17 cellular contexts compared by ENCODE assay signal in the genomic region with DNA sequence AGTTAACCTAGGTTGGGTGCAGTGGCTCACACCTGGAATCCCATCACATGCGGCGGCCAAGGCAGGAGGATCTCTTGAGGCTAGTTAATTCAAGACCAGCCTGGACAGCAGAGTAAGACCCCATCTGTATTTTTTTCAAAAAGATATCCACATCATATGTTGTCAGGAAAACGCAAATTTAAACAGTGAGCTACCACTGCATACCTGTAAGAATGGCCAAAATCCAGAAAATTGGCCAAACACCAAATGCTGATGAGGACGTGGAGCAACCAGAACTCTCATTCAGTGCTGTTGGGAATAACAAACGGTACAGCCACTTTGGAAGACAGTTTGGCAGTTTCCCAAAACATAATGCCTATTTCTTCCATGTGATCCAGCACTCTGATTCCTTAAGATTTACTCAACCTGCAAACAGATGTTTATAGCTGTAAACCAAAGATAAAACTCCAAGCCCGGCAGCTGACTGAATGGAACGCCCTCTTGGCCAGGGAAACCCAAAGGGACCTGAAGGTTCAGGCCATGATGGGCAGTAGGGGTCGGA. TPM values are rescaled to one million over a fixed set of nuclear protein-coding genes. Genes with fewer than 3 reads are reported as not detected.
DNase-seq lines count a peak whose midpoint lies in the region; ATAC-seq lines count a peak whose summit lies in the region.
"Had no signal": no experiment of that assay in that cellular context is flagged by ENCODE, and none has a peak within 500 bp of the region (broad histone marks: within the 10 kb centered on the region; RNA-seq: fewer than 3 reads in every experiment).

No MANE protein-coding gene starts in this region.

- ATAC-seq in HG03280 (IDR thresholded peaks at IDR 0.05; ENCODE audit: unreplicated experiment) (no peak), HG02852 (IDR thresholded peaks at IDR 0.05; ENCODE audit: unreplicated experiment) (no peak)
- ATAC-seq: A549; CD8-positive, alpha-beta T cell had no signal

- DNase-seq in A172 (ENCODE audit: low spot score) (peak; percentile 28), GM04504 (ENCODE audit: low read depth) (peak; percentile 54), amniotic epithelial cell (ENCODE audit: low read depth) (peak; percentile 80), hepatic stellate cell (ENCODE audit: low spot score) (peak; percentile 35), NCI-H446 treated with DMSO at 0.1 percent for 48 hours (lab: John Stamatoyannopoulos, UW) (no peak), NK-92 (lab: John Stamatoyannopoulos, UW; ENCODE audit: unreplicated experiment) (no peak)
- DNase-seq: CD8-positive, alpha-beta T cell; H9; Karpas-422; kidney glomerular epithelial cell; NCI-H1436; NCI-H226; SK-N-SH; stimulated activated naive CD4-positive, alpha-beta T cell had no signal

RNA-seq across cellular contexts. Expression of gene CEL, which starts 12.4 kb away (rescaled TPM):
- total RNA-seq in A172 (2014; rRNA removed; shearing (Covaris generic)) = 0.77 and 1.0 TPM in 2 replicates

RNA-seq across cellular contexts. Expression of gene GTF3C5, which starts 43.4 kb away (rescaled TPM):
- 98.4 and 98.6 TPM in 2 replicates for total RNA-seq in A172 (2014; rRNA removed; shearing (Covaris generic))

RNA-seq across cellular contexts. Expression of gene RALGDS, which starts 46.9 kb away (rescaled TPM):
- total RNA-seq in A172 (2014; rRNA removed; shearing (Covaris generic)) = 26.2 and 38.2 TPM in 2 replicates

Comparison
In these comparisons a context has a peak if more than half of its experiments do, and no peak if none do; other contexts are left out.
1. DNase-seq: peak in A172 (single experiment), GM04504 (single experiment), amniotic epithelial cell (single experiment) and hepatic stellate cell (single experiment); none in NCI-H446 treated with DMSO at 0.1 percent for 48 hours (single experiment) and NK-92 (single experiment).